ENCODE assay signal across 8 cellular contexts in genomic region chr10:92688927-92689662, GRCh38. TPM values are rescaled to one million over a fixed set of nuclear protein-coding genes. Genes with fewer than 3 reads are reported as not detected.
A peak's percentile ranks its signal among the peaks of the same experiment; 100 is the strongest.
DNase-seq lines count a peak whose midpoint lies in the region; ATAC-seq and TF ChIP-seq lines count a peak whose summit lies in the region.

No MANE protein-coding gene starts in this region.

- peak overlapping the region; percentile 41 for H3K4me3 ChIP-seq in CD8-positive, alpha-beta memory T cell (ENCODE audit: low read length)
- H3K4me3 ChIP-seq in MG63 (peak overlapping the region; percentile 71), left ventricle myocardium inferior (peak overlapping the region; percentile 77), prostate gland (peak overlapping the region; percentile 50 to 65)

- H3K4me1 Mint-ChIP-seq in CD8-positive, alpha-beta memory T cell: peaks cover 22 to 30% (median 24%) of the 10 kb centered on the region in 3 donors
- peaks cover 6% of the 10 kb centered on the region for H3K4me1 Mint-ChIP-seq in activated T-helper 17 cell treated with anti-CD3 and anti-CD28 coated beads, Interleukin-2, amount 50 U/mL, for 72 hours

- peak overlapping the region in 2 of 8 donors; percentile 51 to 55 for H3K27ac Mint-ChIP-seq in CD8-positive, alpha-beta memory T cell
- H3K27ac Mint-ChIP-seq in activated T-helper 17 cell treated with anti-CD3 and anti-CD28 coated beads, Interleukin-2, amount 50 U/mL, for 72 hours: no peak overlapping the region

- no peak for TF ChIP-seq POLR2A in prostate gland (IDR thresholded peaks at IDR 0.05)

- CTCF ChIA-PET in CD8-positive, alpha-beta memory T cell (lab: Charles Lee): no interaction called here

- no peaks in the 10 kb centered on the region for H3K36me3 Mint-ChIP-seq in CD8-positive, alpha-beta memory T cell
- H3K36me3 Mint-ChIP-seq in activated T-helper 17 cell treated with anti-CD3 and anti-CD28 coated beads, Interleukin-2, amount 50 U/mL, for 72 hours (ENCODE audit: low read depth): peaks cover 9% of the 10 kb centered on the region

- H3K9me3 Mint-ChIP-seq in CD8-positive, alpha-beta memory T cell: peaks cover 3 to 14% (median 11%) of the 10 kb centered on the region in 5 donors
- H3K9me3 Mint-ChIP-seq in activated T-helper 17 cell treated with anti-CD3 and anti-CD28 coated beads, Interleukin-2, amount 50 U/mL, for 72 hours: peaks cover 5% of the 10 kb centered on the region

- intact Hi-C loops in left ventricle myocardium inferior (cut with micrococcal nuclease) (no loop called here), prostate gland (cut with DNase I) (no loop called here)

- peaks cover 34 to 76% of the 10 kb centered on the region in 2 donors for H3K27me3 Mint-ChIP-seq in CD8-positive, alpha-beta memory T cell
- H3K27me3 Mint-ChIP-seq in activated T-helper 17 cell treated with anti-CD3 and anti-CD28 coated beads, Interleukin-2, amount 50 U/mL, for 72 hours: peaks cover 42% of the 10 kb centered on the region

- H3K27me3 ChIP-seq in CD8-positive, alpha-beta memory T cell (ENCODE audit: insufficient read depth, low read length, poor library complexity, severe bottlenecking): peaks cover 32% of the 10 kb centered on the region
- H3K27me3 ChIP-seq in MG63 (no peaks in the 10 kb centered on the region), left ventricle myocardium inferior (ENCODE audit: low read depth) (peaks cover 69% of the 10 kb centered on the region), prostate gland (replicated peaks; ENCODE audit: insufficient read depth) (no peaks in the 10 kb centered on the region)

- WGBS in prostate gland: 6% methylated on average over 34 of the region's 63 CpGs

- peak overlapping the region; percentile 38 for H3K27ac ChIP-seq in CD8-positive, alpha-beta memory T cell (ENCODE audit: low read depth, low read length)
- H3K27ac ChIP-seq in left ventricle myocardium inferior (replicated peaks) (peak overlapping the region; percentile 93), prostate gland (peak overlapping the region; percentile 73 to 77)

- ATAC-seq in GM19455 (IDR thresholded peaks at IDR 0.05; ENCODE audit: unreplicated experiment) (peak; percentile 22), HG02763 (IDR thresholded peaks at IDR 0.05; ENCODE audit: unreplicated experiment) (no peak)
- peak; percentile 36 for ATAC-seq in activated T-helper 17 cell treated with anti-CD3 and anti-CD28 coated beads, Interleukin-2, amount 50 U/mL, for 72 hours (replicated peaks)

- TF ChIP-seq CTCF in left ventricle myocardium inferior (IDR thresholded peaks at IDR 0.05; ENCODE audit: borderline replicate concordance) (no peak), prostate gland (IDR thresholded peaks at IDR 0.05) (no peak)

- no peaks in the 10 kb centered on the region for H3K36me3 ChIP-seq in CD8-positive, alpha-beta memory T cell (ENCODE audit: insufficient read depth, low read length)
- H3K36me3 ChIP-seq in MG63 (peaks cover 8% of the 10 kb centered on the region; the same call in 1 of the 2 replicates), left ventricle myocardium inferior (peaks cover 3% of the 10 kb centered on the region), prostate gland (no peaks in the 10 kb centered on the region)

- H3K4me3 Mint-ChIP-seq in CD8-positive, alpha-beta memory T cell: peak overlapping the region; percentile 76 to 85 (median 82)
- peak overlapping the region; percentile 68 for H3K4me3 Mint-ChIP-seq in activated T-helper 17 cell treated with anti-CD3 and anti-CD28 coated beads, Interleukin-2, amount 50 U/mL, for 72 hours

- peaks cover 21% of the 10 kb centered on the region for H3K4me1 ChIP-seq in CD8-positive, alpha-beta memory T cell (ENCODE audit: insufficient read depth, low read length)
- peaks cover 34% of the 10 kb centered on the region for H3K4me1 ChIP-seq in left ventricle myocardium inferior
- H3K4me1 ChIP-seq in prostate gland (replicated peaks): no peaks in the 10 kb centered on the region

- POLR2A ChIA-PET in CD8-positive, alpha-beta memory T cell (lab: Charles Lee): interaction anchor here (0.6 kb wide), 1 partner anchor 212 kb away, joined by 3 read pairs; no protein-coding TSS in a partner anchor

- no peak for DNase-seq in CD8-positive, alpha-beta memory T cell
- DNase-seq in MG63 (peak; percentile 52), left ventricle myocardium inferior (no peak), prostate gland (ENCODE audit: low spot score) (peak; percentile 24), superior temporal gyrus (ENCODE audit: extremely low spot score) (no peak)

- H3K9me3 ChIP-seq in CD8-positive, alpha-beta memory T cell (ENCODE audit: low read length): no peaks in the 10 kb centered on the region
- H3K9me3 ChIP-seq in MG63 (peaks cover 9% of the 10 kb centered on the region), left ventricle myocardium inferior (replicated peaks) (peaks cover 13% of the 10 kb centered on the region), prostate gland (no peaks in the 10 kb centered on the region)

RNA-seq across cellular contexts. Expression of gene HHEX, which starts 0.7 kb away (rescaled TPM):
- not detected for total RNA-seq in CD8-positive, alpha-beta memory T cell
- polyA plus RNA-seq in CD8-positive, alpha-beta memory T cell: 0.90 TPM
- 4.2 and 9.6 TPM in 2 replicates for total RNA-seq in MG63 (2014; rRNA removed; shearing (Covaris generic); ENCODE audit: low replicate concordance)
- total RNA-seq in activated T-helper 17 cell treated with anti-CD3 and anti-CD28 coated beads, Interleukin-2, amount 50 U/mL, for 72 hours: 1 to 10 TPM in 1 of 2 donors, under 1 TPM in 1; 0.53 to 1.9 TPM
- total RNA-seq in left ventricle myocardium inferior (2.1 TPM), prostate gland (1 to 10 TPM; 3.0 to 6.6 TPM)

Comparison
In these comparisons a context has a peak if more than half of its experiments do, and no peak if none do; other contexts are left out.
1. DNase-seq: peak in MG63 (single experiment) and prostate gland (single experiment); none in CD8-positive, alpha-beta memory T cell (0 of 5), left ventricle myocardium inferior (single experiment) and superior temporal gyrus (single experiment).
2. H3K27ac ChIP-seq: peak in every context shown above with its lines; median percentile 93 in left ventricle myocardium inferior; 75 in prostate gland; 38 in CD8-positive, alpha-beta memory T cell.
3. Peak in every context shown above with its lines, with median percentiles within 50 percentile points of each other: H3K4me3 ChIP-seq.